21 cellular contexts compared by ENCODE assay signal in genomic region chr14:100114109-100114765, GRCh38. TPM values are rescaled to one million over a fixed set of nuclear protein-coding genes. Genes with fewer than 3 reads are reported as not detected.
DNase-seq lines count a peak whose midpoint lies in the region; ATAC-seq, FAIRE-seq and TF ChIP-seq lines count a peak whose summit lies in the region.
"Had no signal": no experiment of that assay in that cellular context is flagged by ENCODE, and none has a peak within 500 bp of the region (broad histone marks: within the 10 kb centered on the region; RNA-seq: fewer than 3 reads in every experiment).

No MANE protein-coding gene starts in this region.

- H3K9me3 Mint-ChIP-seq in activated naive CD4-positive, alpha-beta T cell treated with anti-CD3 and anti-CD28 coated beads, Interleukin-2, amount 10 ng/mL, durations not matched to agents 7 days and 5 days: no peaks in the 10 kb centered on the region
- H3K9me3 Mint-ChIP-seq in activated CD8-positive, alpha-beta T cell treated with anti-CD3 and anti-CD28 coated beads, Interleukin-2, amount 10 ng/mL, durations not matched to agents 7 days and 5 days (ENCODE audit: insufficient read depth): no peaks in the 10 kb centered on the region
- H3K9me3 Mint-ChIP-seq: activated T-helper 2 cell treated with anti-CD3 and anti-CD28 coated beads, Interferon-gamma antibody, Interleukin-2, Interleukin-4, amounts not matched to agents 10 μg/mL and 5 μg/mL and 100 μg/mL, durations not matched to agents 14 hours and 24 hours and 36 hours; CD4-positive, CD25-positive, alpha-beta regulatory T cell; IgD-negative memory B cell had no signal

- peak overlapping the region; percentile 60 for H3K27ac Mint-ChIP-seq in activated naive CD4-positive, alpha-beta T cell treated with anti-CD3 and anti-CD28 coated beads, Interleukin-2, amount 10 ng/mL, durations not matched to agents 7 days and 5 days
- peak overlapping the region; percentile 70 for H3K27ac Mint-ChIP-seq in activated CD8-positive, alpha-beta T cell treated with anti-CD3 and anti-CD28 coated beads, Interleukin-2, amount 10 ng/mL, durations not matched to agents 7 days and 5 days
- H3K27ac Mint-ChIP-seq: IgD-negative memory B cell had no signal

- no peaks in the 10 kb centered on the region for H3K9me3 ChIP-seq in kidney (ENCODE audit: control insufficient read depth in 1 of 2, low read length in 2 of 2)
- H3K9me3 ChIP-seq: ascending aorta had no signal

- POLR2A ChIA-PET in activated CD8-positive, alpha-beta T cell treated with anti-CD3 and anti-CD28 coated beads, Interleukin-2, amount 10 ng/mL, durations not matched to agents 7 days and 5 days (lab: Charles Lee): no interaction called here

- H3K27me3 Mint-ChIP-seq in activated naive CD4-positive, alpha-beta T cell treated with anti-CD3 and anti-CD28 coated beads, Interleukin-2, amount 10 ng/mL, durations not matched to agents 7 days and 5 days: no peaks in the 10 kb centered on the region
- H3K27me3 Mint-ChIP-seq in activated CD8-positive, alpha-beta T cell treated with anti-CD3 and anti-CD28 coated beads, Interleukin-2, amount 10 ng/mL, durations not matched to agents 7 days and 5 days (ENCODE audit: low read depth): no peaks in the 10 kb centered on the region
- H3K27me3 Mint-ChIP-seq: CD4-positive, CD25-positive, alpha-beta regulatory T cell; IgD-negative memory B cell had no signal

- intact Hi-C loops in kidney (cut with DNase I): no loop called here

- H3K36me3 Mint-ChIP-seq in activated naive CD4-positive, alpha-beta T cell treated with anti-CD3 and anti-CD28 coated beads, Interleukin-2, amount 10 ng/mL, durations not matched to agents 7 days and 5 days: peaks cover 78% of the 10 kb centered on the region
- peaks cover 79% of the 10 kb centered on the region for H3K36me3 Mint-ChIP-seq in activated CD8-positive, alpha-beta T cell treated with anti-CD3 and anti-CD28 coated beads, Interleukin-2, amount 10 ng/mL, durations not matched to agents 7 days and 5 days (ENCODE audit: low read depth)

- TF ChIP-seq CTCF in kidney (IDR thresholded peaks at IDR 0.05; ENCODE audit: borderline replicate concordance, extremely low read depth, insufficient read depth): no peak

- H3K4me3 Mint-ChIP-seq in activated naive CD4-positive, alpha-beta T cell treated with anti-CD3 and anti-CD28 coated beads, Interleukin-2, amount 10 ng/mL, durations not matched to agents 7 days and 5 days: no peak overlapping the region
- H3K4me3 Mint-ChIP-seq in activated CD8-positive, alpha-beta T cell treated with anti-CD3 and anti-CD28 coated beads, Interleukin-2, amount 10 ng/mL, durations not matched to agents 7 days and 5 days: no peak overlapping the region
- H3K4me3 Mint-ChIP-seq: CD4-positive, CD25-positive, alpha-beta regulatory T cell; IgD-negative memory B cell had no signal

- H3K4me3 ChIP-seq in kidney (ENCODE audit: low read length in 2 of 2): no peak overlapping the region
- H3K4me3 ChIP-seq: ascending aorta had no signal

- DNase-seq in activated naive CD4-positive, alpha-beta T cell treated with anti-CD3 and anti-CD28 coated beads, Interleukin-2, amount 10 ng/mL, durations not matched to agents 7 days and 5 days: no peak
- DNase-seq in activated naive CD4-positive, alpha-beta T cell (lab: John Stamatoyannopoulos, UW): no peak
- no peak for DNase-seq in activated CD8-positive, alpha-beta T cell treated with anti-CD3 and anti-CD28 coated beads, Interleukin-2, amount 10 ng/mL, durations not matched to agents 7 days and 5 days
- DNase-seq in kidney (peak; percentile 62), substantia nigra (lab: John Stamatoyannopoulos, UW) (peak in 1 of 49 donors; percentile 73)
- DNase-seq: ACHN; CD4-positive, CD25-positive, alpha-beta regulatory T cell; MM.1S; NCI-H1694; SHP77; T-helper 1 cell; trophoblast cell had no signal

- peaks cover 23% of the 10 kb centered on the region for H3K4me1 Mint-ChIP-seq in activated naive CD4-positive, alpha-beta T cell treated with anti-CD3 and anti-CD28 coated beads, Interleukin-2, amount 10 ng/mL, durations not matched to agents 7 days and 5 days
- H3K4me1 Mint-ChIP-seq in activated CD8-positive, alpha-beta T cell treated with anti-CD3 and anti-CD28 coated beads, Interleukin-2, amount 10 ng/mL, durations not matched to agents 7 days and 5 days (ENCODE audit: low read depth): peaks cover 39% of the 10 kb centered on the region

- FAIRE-seq in kidney (lab: Jason Lieb, UNC): no peak
- FAIRE-seq: GM18507, H1, keratinocyte had no signal

- H3K27ac ChIP-seq in kidney (ENCODE audit: low read depth in 2 of 2, low read length in 2 of 2): no peak overlapping the region
- H3K27ac ChIP-seq in substantia nigra (ENCODE audit: low read depth, low read length, poor library complexity, severe bottlenecking): peak overlapping the region; percentile 99
- H3K27ac ChIP-seq: ascending aorta had no signal

- no peaks in the 10 kb centered on the region for H3K4me1 ChIP-seq in kidney (ENCODE audit: control insufficient read depth in 1 of 2, insufficient read depth in 1 of 2, low read depth in 1 of 2, low read length in 2 of 2)

- ATAC-seq in activated CD8-positive, alpha-beta T cell treated with anti-CD3 and anti-CD28 coated beads, Interleukin-2, amount 10 ng/mL, durations not matched to agents 7 days and 5 days: no peak
- ATAC-seq in HG03097 (IDR thresholded peaks at IDR 0.05; ENCODE audit: low FRiP score, unreplicated experiment) (no peak), GM18873 (IDR thresholded peaks at IDR 0.05; ENCODE audit: low FRiP score, unreplicated experiment) (no peak), HG02642 (IDR thresholded peaks at IDR 0.05; ENCODE audit: poor library complexity, unreplicated experiment) (no peak)

- H3K9ac ChIP-seq in kidney (ENCODE audit: low read length in 2 of 2): no peak overlapping the region

- CTCF ChIA-PET in activated naive CD4-positive, alpha-beta T cell treated with anti-CD3 and anti-CD28 coated beads, Interleukin-2, amount 10 ng/mL, durations not matched to agents 7 days and 5 days (lab: Charles Lee): interaction anchor here (1.0 to 14.4 kb wide), 3 partner anchors 9 to 131 kb away, joined by 4 to 488 read pairs (median 4); partner anchors contain the start of gene EVL
- CTCF ChIA-PET in activated CD8-positive, alpha-beta T cell treated with anti-CD3 and anti-CD28 coated beads, Interleukin-2, amount 10 ng/mL, durations not matched to agents 7 days and 5 days (lab: Charles Lee): interaction anchor here (0.9 to 2.3 kb wide), 2 partner anchors 79 to 131 kb away, joined by 3 to 6 read pairs; no protein-coding TSS in a partner anchor

- H3K36me3 ChIP-seq in kidney (ENCODE audit: control insufficient read depth in 1 of 2, insufficient read depth in 2 of 2, low read length in 2 of 2): no peaks in the 10 kb centered on the region
- H3K36me3 ChIP-seq: ascending aorta had no signal

RNA-seq across cellular contexts. Expression of gene DEGS2, which starts 45.2 kb away (rescaled TPM):
- total RNA-seq in activated CD8-positive, alpha-beta T cell treated with anti-CD3 and anti-CD28 coated beads, Interleukin-2, amount 10 ng/mL, durations not matched to agents 7 days and 5 days: under 1 TPM; 0.05 to 0.39 TPM
- 28.7 TPM for total RNA-seq in kidney
- polyA plus RNA-seq in kidney (ENCODE audit: insufficient read depth, low read depth, low replicate concordance): 25.1 TPM
- total RNA-seq: CD4-positive, CD25-positive, alpha-beta regulatory T cell had no signal

RNA-seq across cellular contexts. Expression of gene EVL, which starts 49.0 kb away (rescaled TPM):
- 100 to 1,000 TPM; 863 to 926 TPM for total RNA-seq in activated CD8-positive, alpha-beta T cell treated with anti-CD3 and anti-CD28 coated beads, Interleukin-2, amount 10 ng/mL, durations not matched to agents 7 days and 5 days
- 84.1 TPM for total RNA-seq in kidney
- 54.8 TPM for polyA plus RNA-seq in kidney (ENCODE audit: insufficient read depth, low read depth, low replicate concordance)

Comparison
In these comparisons a context has a peak if more than half of its experiments do, and no peak if none do; other contexts are left out.
1. RNA of gene DEGS2, which starts 45.2 kb away (total RNA-seq): 28.7 TPM in kidney (single experiment); 0.05 to 0.39 TPM in activated CD8-positive, alpha-beta T cell treated with anti-CD3 and anti-CD28 coated beads, Interleukin-2, amount 10 ng/mL, durations not matched to agents 7 days and 5 days; every median in the first group is over 10 times any median in the second.
2. RNA of gene EVL, which starts 49.0 kb away (total RNA-seq): 863 to 926 TPM in activated CD8-positive, alpha-beta T cell treated with anti-CD3 and anti-CD28 coated beads, Interleukin-2, amount 10 ng/mL, durations not matched to agents 7 days and 5 days; 84.1 TPM in kidney (single experiment); every median in the first group is over 10 times any median in the second.